In genomic region chr13:99434258-99434788, GRCh38 we compare ENCODE assay signal across 9 cellular contexts.
DNase-seq lines count a peak whose midpoint lies in the region; ATAC-seq and TF ChIP-seq lines count a peak whose summit lies in the region.
"Had no signal": no experiment of that assay in that cellular context is flagged by ENCODE, and none has a peak within 500 bp of the region (broad histone marks: within the 10 kb centered on the region; RNA-seq: fewer than 3 reads in every experiment).

No MANE protein-coding gene starts in this region.

- H3K4me1 Mint-ChIP-seq in activated naive CD8-positive, alpha-beta T cell treated with anti-CD3 and anti-CD28 coated beads, Interleukin-2, amount 10 ng/mL, durations not matched to agents 7 days and 5 days, result peaks cover 59% of the 10 kb centered on the region

- no peak overlapping the region for H3K27ac ChIP-seq in RWPE1
- no peak overlapping the region for H3K27ac ChIP-seq in foreskin keratinocyte

- peak; percentile 36 to 84 (median 69) for DNase-seq in activated CD4-positive, CD25-positive, alpha-beta regulatory T cell (lab: John Stamatoyannopoulos, UW)
- peak; percentile 67 for DNase-seq in activated naive CD8-positive, alpha-beta T cell treated with anti-CD3 and anti-CD28 coated beads, Interleukin-2, amount 10 ng/mL, durations not matched to agents 7 days and 5 days
- DNase-seq in stimulated activated CD4-positive, alpha-beta T cell treated with anti-CD3 and anti-CD28 coated beads, Interleukin-4, amount 100 ng/mL, for 24 hours, result peak; percentile 78
- DNase-seq in NCI-H1930 (lab: John Stamatoyannopoulos, UW), result no peak
- no peak for DNase-seq in COLO668 (lab: John Stamatoyannopoulos, UW; ENCODE audit: unreplicated experiment)
- no peak for DNase-seq in RWPE1 (ENCODE audit: low spot score)
- DNase-seq in foreskin keratinocyte, result no peak
- DNase-seq: NCI-H526 treated with DMSO at 0.1 percent for 48 hours had no signal

- peak overlapping the region; percentile 61 for H3K4me3 Mint-ChIP-seq in activated naive CD8-positive, alpha-beta T cell treated with anti-CD3 and anti-CD28 coated beads, Interleukin-2, amount 10 ng/mL, durations not matched to agents 7 days and 5 days

- TF ChIP-seq CTCF in GM12873 (IDR thresholded peaks at IDR 0.05; ENCODE audit: insufficient read depth, low read depth, low read length, missing control alignments) (peak; percentile 35), RWPE1 (conservative IDR thresholded peaks at IDR 0.05; ENCODE audit: low read depth) (no peak), foreskin keratinocyte (conservative IDR thresholded peaks at IDR 0.05) (no peak)

- peak; percentile 64 for ATAC-seq in activated naive CD8-positive, alpha-beta T cell treated with anti-CD3 and anti-CD28 coated beads, Interleukin-2, amount 10 ng/mL, durations not matched to agents 7 days and 5 days (ENCODE audit: low read depth)
- ATAC-seq in foreskin keratinocyte, result no peak

- POLR2A ChIA-PET in activated naive CD8-positive, alpha-beta T cell treated with anti-CD3 and anti-CD28 coated beads, Interleukin-2, amount 10 ng/mL, durations not matched to agents 7 days and 5 days (lab: Charles Lee), result interaction anchor here (0.5 to 3.7 kb wide), 12 partner anchors 9 to 165 kb away, joined by 3 to 18 read pairs (median 5); no protein-coding TSS in a partner anchor
- POLR2A ChIA-PET in RWPE1 (lab: Yijun Ruan, JAX; ENCODE audit: low non-redundant PET), result no interaction called here

- H3K27ac Mint-ChIP-seq in activated naive CD8-positive, alpha-beta T cell treated with anti-CD3 and anti-CD28 coated beads, Interleukin-2, amount 10 ng/mL, durations not matched to agents 7 days and 5 days, result peak overlapping the region; percentile 91

- CTCF ChIA-PET in RWPE1 (lab: Yijun Ruan, JAX), result interaction anchor here (2.6 kb wide), 1 partner anchor 258 kb away, joined by 17 read pairs; no protein-coding TSS in a partner anchor

- H3K27me3 Mint-ChIP-seq in activated naive CD8-positive, alpha-beta T cell treated with anti-CD3 and anti-CD28 coated beads, Interleukin-2, amount 10 ng/mL, durations not matched to agents 7 days and 5 days, result peaks cover 5% of the 10 kb centered on the region

- no peaks in the 10 kb centered on the region for H3K4me1 ChIP-seq in foreskin keratinocyte

- peaks cover 21% of the 10 kb centered on the region for H3K27me3 ChIP-seq in foreskin keratinocyte

- H3K9me3 Mint-ChIP-seq in activated naive CD8-positive, alpha-beta T cell treated with anti-CD3 and anti-CD28 coated beads, Interleukin-2, amount 10 ng/mL, durations not matched to agents 7 days and 5 days, result no peaks in the 10 kb centered on the region

- peaks cover 2% of the 10 kb centered on the region for H3K36me3 Mint-ChIP-seq in activated naive CD8-positive, alpha-beta T cell treated with anti-CD3 and anti-CD28 coated beads, Interleukin-2, amount 10 ng/mL, durations not matched to agents 7 days and 5 days

Comparison
In these comparisons a context has a peak if more than half of its experiments do, and no peak if none do; other contexts are left out.
1. DNase-seq: peak in activated CD4-positive, CD25-positive, alpha-beta regulatory T cell (4 of 4), activated naive CD8-positive, alpha-beta T cell treated with anti-CD3 and anti-CD28 coated beads, Interleukin-2, amount 10 ng/mL, durations not matched to agents 7 days and 5 days (single experiment) and stimulated activated CD4-positive, alpha-beta T cell treated with anti-CD3 and anti-CD28 coated beads, Interleukin-4, amount 100 ng/mL, for 24 hours (single experiment); none in NCI-H1930 (0 of 2), COLO668 (single experiment), RWPE1 (single experiment) and foreskin keratinocyte (0 of 2).